ENCODE assay signal across 19 cellular contexts in genomic region chr10:10164845-10165244, GRCh38.
A peak's percentile ranks its signal among the peaks of the same experiment; 100 is the strongest.
DNase-seq lines count a peak whose midpoint lies in the region; ATAC-seq, FAIRE-seq and TF ChIP-seq lines count a peak whose summit lies in the region.
"Had no signal": no experiment of that assay in that cellular context is flagged by ENCODE, and none has a peak within 500 bp of the region (broad histone marks: within the 10 kb centered on the region; RNA-seq: fewer than 3 reads in every experiment).

No MANE protein-coding gene starts in this region.

- H3K27me3 Mint-ChIP-seq in WTC11 (ENCODE audit: low read depth): peaks cover 16% of the 10 kb centered on the region
- peaks cover 0 to 16% (median 8%) of the 10 kb centered on the region in 5 donors for H3K27me3 Mint-ChIP-seq in naive thymus-derived CD4-positive, alpha-beta T cell
- H3K27me3 Mint-ChIP-seq: CD4-positive, alpha-beta memory T cell had no signal

- no peak overlapping the region for H3K9ac ChIP-seq in HUES48 (ENCODE audit: low read depth, low read length)

- H3K27me3 ChIP-seq in HUES48 (ENCODE audit: control insufficient read depth, insufficient read depth, low read length) (no peaks in the 10 kb centered on the region), iPS DF 6.9 (ENCODE audit: control insufficient read depth, insufficient read depth, low read length) (no peaks in the 10 kb centered on the region)
- no peaks in the 10 kb centered on the region for H3K27me3 ChIP-seq in naive thymus-derived CD4-positive, alpha-beta T cell (ENCODE audit: control insufficient read depth in 2 of 2, insufficient read depth in 2 of 2, low read length in 2 of 2)
- H3K27me3 ChIP-seq: BE2C had no signal

- peaks cover 32% of the 10 kb centered on the region for H3K9me3 Mint-ChIP-seq in WTC11
- H3K9me3 Mint-ChIP-seq in naive thymus-derived CD4-positive, alpha-beta T cell: peaks cover 0 to 9% (median 0%) of the 10 kb centered on the region in 11 donors

- WGBS in iPS DF 6.9 (ENCODE audit: insufficient coverage, insufficient read length): no CpG with 5 or more reads among the region's 3 CpGs

- H3K27ac Mint-ChIP-seq in WTC11: peak overlapping the region; percentile 97
- H3K27ac Mint-ChIP-seq in naive thymus-derived CD4-positive, alpha-beta T cell: no peak overlapping the region
- H3K27ac Mint-ChIP-seq: CD4-positive, alpha-beta memory T cell had no signal

- peaks cover 56% of the 10 kb centered on the region for H3K4me1 Mint-ChIP-seq in WTC11
- H3K4me1 Mint-ChIP-seq in naive thymus-derived CD4-positive, alpha-beta T cell: no peaks in the 10 kb centered on the region
- H3K4me1 Mint-ChIP-seq: CD4-positive, alpha-beta memory T cell had no signal

- DNase-seq in WTC11 (ENCODE audit: low spot score): no peak
- no peak for DNase-seq in iPS DF 6.9 (ENCODE audit: low read depth, low spot score)
- DNase-seq in cerebellar cortex (ENCODE audit: low spot score): no peak
- no peak for DNase-seq in HTR-8/SVneo (ENCODE audit: insufficient read length, low spot score)
- DNase-seq in naive thymus-derived CD4-positive, alpha-beta T cell: no peak
- DNase-seq: BE2C; CD4-positive, alpha-beta memory T cell; COR-L47; DMS153; DMS79 treated with DMSO at 0.1 percent for 48 hours; EL; GOT3 had no signal

- peak; percentile 60 for ATAC-seq in WTC11
- no peak for ATAC-seq in naive thymus-derived CD4-positive, alpha-beta T cell
- ATAC-seq: A549, K562 had no signal

- CTCF ChIA-PET in WTC11 (lab: Charles Lee): interaction anchor here (0.8 kb wide), 1 partner anchor 311 kb away, joined by 3 read pairs; no protein-coding TSS in a partner anchor
- CTCF ChIA-PET in naive thymus-derived CD4-positive, alpha-beta T cell (lab: Charles Lee): interaction anchor here (0.6 kb wide), 1 partner anchor 38 kb away, joined by 3 read pairs; no protein-coding TSS in a partner anchor

- H3K4me3 ChIP-seq in HUES48 (ENCODE audit: low read depth, low read length) (no peak overlapping the region), iPS DF 6.9 (ENCODE audit: low read length) (no peak overlapping the region)
- no peak overlapping the region for H3K4me3 ChIP-seq in naive thymus-derived CD4-positive, alpha-beta T cell (ENCODE audit: low read length)
- H3K4me3 ChIP-seq: A549, K562 had no signal

- no peak for FAIRE-seq in HTR-8/SVneo (lab: Jason Lieb, UNC)
- FAIRE-seq: A549, D721Med, G401.6, GM12891, K562 had no signal

- intact Hi-C loops in naive thymus-derived CD4-positive, alpha-beta T cell (cut with micrococcal nuclease): no loop called here

- peaks cover 38% of the 10 kb centered on the region for H3K36me3 Mint-ChIP-seq in WTC11
- H3K36me3 Mint-ChIP-seq in naive thymus-derived CD4-positive, alpha-beta T cell: no peaks in the 10 kb centered on the region
- H3K36me3 Mint-ChIP-seq: CD4-positive, alpha-beta memory T cell had no signal

- no peak for TF ChIP-seq CTCF in WTC11 (IDR thresholded peaks at IDR 0.05)

- H3K4me3 Mint-ChIP-seq in WTC11: no peak overlapping the region
- no peak overlapping the region for H3K4me3 Mint-ChIP-seq in naive thymus-derived CD4-positive, alpha-beta T cell
- H3K4me3 Mint-ChIP-seq: CD4-positive, alpha-beta memory T cell had no signal

- H3K9me3 ChIP-seq in HUES48 (ENCODE audit: control insufficient read depth, insufficient read depth, low read length): peaks cover 30% of the 10 kb centered on the region
- no peaks in the 10 kb centered on the region for H3K9me3 ChIP-seq in iPS DF 6.9 (ENCODE audit: control insufficient read depth, insufficient read depth, low read length)
- no peaks in the 10 kb centered on the region for H3K9me3 ChIP-seq in naive thymus-derived CD4-positive, alpha-beta T cell (ENCODE audit: control insufficient read depth in 2 of 3, low read length in 3 of 3)
- H3K9me3 ChIP-seq: BE2C had no signal

- peak overlapping the region; percentile 84 for H3K27ac ChIP-seq in HUES48 (ENCODE audit: low read depth, low read length)
- H3K27ac ChIP-seq in iPS DF 6.9 (ENCODE audit: low read length): peak overlapping the region; percentile 21
- H3K27ac ChIP-seq in naive thymus-derived CD4-positive, alpha-beta T cell (ENCODE audit: low read depth, low read length): no peak overlapping the region
- H3K27ac ChIP-seq: A549, C4-2B had no signal

- H3K36me3 ChIP-seq in HUES48 (ENCODE audit: control insufficient read depth, insufficient read depth, low read length) (no peaks in the 10 kb centered on the region), iPS DF 6.9 (ENCODE audit: control insufficient read depth, insufficient read depth, low read length) (no peaks in the 10 kb centered on the region; the same call in 1 of the 2 replicates)
- H3K36me3 ChIP-seq in naive thymus-derived CD4-positive, alpha-beta T cell (ENCODE audit: control insufficient read depth in 2 of 3, insufficient read depth in 3 of 3, low read length in 3 of 3): no peaks in the 10 kb centered on the region
- H3K36me3 ChIP-seq: BE2C had no signal

- H3K4me1 ChIP-seq in HUES48 (ENCODE audit: control insufficient read depth, insufficient read depth, low read length): peaks cover 37% of the 10 kb centered on the region
- no peaks in the 10 kb centered on the region for H3K4me1 ChIP-seq in iPS DF 6.9 (ENCODE audit: control insufficient read depth, insufficient read depth, low read length)
- no peaks in the 10 kb centered on the region for H3K4me1 ChIP-seq in naive thymus-derived CD4-positive, alpha-beta T cell (ENCODE audit: control insufficient read depth in 2 of 2, insufficient read depth in 2 of 2, low read length in 2 of 2)
- H3K4me1 ChIP-seq: A549, BE2C had no signal

- POLR2A ChIA-PET in WTC11 (lab: Charles Lee): no interaction called here
- POLR2A ChIA-PET in naive thymus-derived CD4-positive, alpha-beta T cell (lab: Charles Lee): no interaction called here

TF ChIP-seq in WTC11, 78 proteins besides CTCF, POLR2A, EP300 and RAD21:
- no peak for TF ChIP-seq ZNF423 (CRISPR knock-in tag; IDR thresholded peaks at IDR 0.05)
- TF ChIP-seq, protein P1, sequence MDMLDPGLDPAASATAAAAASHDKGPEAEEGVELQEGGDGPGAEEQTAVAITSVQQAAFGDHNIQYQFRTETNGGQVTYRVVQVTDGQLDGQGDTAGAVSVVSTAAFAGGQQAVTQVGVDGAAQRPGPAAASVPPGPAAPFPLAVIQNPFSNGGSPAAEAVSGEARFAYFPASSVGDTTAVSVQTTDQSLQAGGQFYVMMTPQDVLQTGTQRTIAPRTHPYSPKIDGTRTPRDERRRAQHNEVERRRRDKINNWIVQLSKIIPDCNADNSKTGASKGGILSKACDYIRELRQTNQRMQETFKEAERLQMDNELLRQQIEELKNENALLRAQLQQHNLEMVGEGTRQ (CRISPR knock-in tag; IDR thresholded peaks at IDR 0.05): peak; percentile 27; the same call in 1 of the 2 replicates
TF ChIP-seq in WTC11: peak in this region for 1.
